Comparison of ENCODE assay signal across 24 cellular contexts in genomic region chr19:7428651-7429113, GRCh38.
A peak's percentile ranks its signal among the peaks of the same experiment; 100 is the strongest.
DNase-seq lines count a peak whose midpoint lies in the region; ATAC-seq and TF ChIP-seq lines count a peak whose summit lies in the region.
"Had no signal": no experiment of that assay in that cellular context is flagged by ENCODE, and none has a peak within 500 bp of the region (broad histone marks: within the 10 kb centered on the region; RNA-seq: fewer than 3 reads in every experiment).

No MANE protein-coding gene starts in this region.

- no peaks in the 10 kb centered on the region for H3K27me3 ChIP-seq in CD4-positive, alpha-beta T cell (ENCODE audit: control insufficient read depth, insufficient read depth, low read length)
- no peaks in the 10 kb centered on the region for H3K27me3 ChIP-seq in CD8-positive, alpha-beta memory T cell (ENCODE audit: insufficient read depth, low read length, poor library complexity, severe bottlenecking)
- H3K27me3 ChIP-seq: dorsolateral prefrontal cortex, sigmoid colon, stomach, upper lobe of left lung had no signal

- H3K4me3 Mint-ChIP-seq in CD4-positive, alpha-beta T cell, result no peak overlapping the region
- H3K4me3 Mint-ChIP-seq in CD8-positive, alpha-beta memory T cell, result peak overlapping the region in 3 of 7 donors; percentile 56 to 69 (median 68)
- H3K4me3 Mint-ChIP-seq in activated naive CD8-positive, alpha-beta T cell treated with anti-CD3 and anti-CD28 coated beads for 36 hours, result no peak overlapping the region
- H3K4me3 Mint-ChIP-seq: nephron; T-helper 1 cell treated with Interleukin-12 subunit alpha and Interleukin-12 subunit beta and Interleukin-4 antibody, amounts not matched to agents 30 μg/mL and 1 μg/mL, for 36 hours had no signal

- CTCF ChIA-PET in CD4-positive, alpha-beta T cell (lab: Charles Lee), result interaction anchor here (1.1 kb wide), 1 partner anchor 62 kb away, joined by 3 read pairs; no protein-coding TSS in a partner anchor
- CTCF ChIA-PET in CD8-positive, alpha-beta memory T cell (lab: Charles Lee), result no interaction called here

- peaks cover 71% of the 10 kb centered on the region for H3K36me3 Mint-ChIP-seq in CD4-positive, alpha-beta T cell (ENCODE audit: low read depth)
- peaks cover 0 to 65% (median 4%) of the 10 kb centered on the region in 3 donors for H3K36me3 Mint-ChIP-seq in CD8-positive, alpha-beta memory T cell
- peaks cover 3% of the 10 kb centered on the region for H3K36me3 Mint-ChIP-seq in activated naive CD8-positive, alpha-beta T cell treated with anti-CD3 and anti-CD28 coated beads for 36 hours

- H3K9me3 Mint-ChIP-seq in CD4-positive, alpha-beta T cell, result no peaks in the 10 kb centered on the region
- H3K9me3 Mint-ChIP-seq in CD8-positive, alpha-beta memory T cell, result no peaks in the 10 kb centered on the region
- no peaks in the 10 kb centered on the region for H3K9me3 Mint-ChIP-seq in activated naive CD8-positive, alpha-beta T cell treated with anti-CD3 and anti-CD28 coated beads for 36 hours
- H3K9me3 Mint-ChIP-seq: nephron; T-helper 1 cell treated with Interleukin-12 subunit alpha and Interleukin-12 subunit beta and Interleukin-4 antibody, amounts not matched to agents 30 μg/mL and 1 μg/mL, for 36 hours had no signal

- H3K27ac ChIP-seq in CD4-positive, alpha-beta T cell (ENCODE audit: low read depth, low read length), result no peak overlapping the region
- H3K27ac ChIP-seq in CD8-positive, alpha-beta memory T cell (ENCODE audit: low read depth, low read length), result no peak overlapping the region
- H3K27ac ChIP-seq: dorsolateral prefrontal cortex, parathyroid adenoma, sigmoid colon, WERI-Rb-1 had no signal

- intact Hi-C loops in CD4-positive, alpha-beta T cell (cut with DNase I, micrococcal nuclease), result no loop called here
- intact Hi-C loops in mucosa of descending colon (cut with DNase I, micrococcal nuclease), result no loop called here

- POLR2A ChIA-PET in CD4-positive, alpha-beta T cell (lab: Charles Lee), result no interaction called here
- POLR2A ChIA-PET in CD8-positive, alpha-beta memory T cell (lab: Charles Lee), result interaction anchor here (0.6 kb wide), 1 partner anchor 539 kb away, joined by 6 read pairs; no protein-coding TSS in a partner anchor

- peaks cover 12% of the 10 kb centered on the region for H3K36me3 ChIP-seq in CD8-positive, alpha-beta memory T cell (ENCODE audit: insufficient read depth, low read length)
- H3K36me3 ChIP-seq in mucosa of descending colon (ENCODE audit: low read depth), result no peaks in the 10 kb centered on the region
- H3K36me3 ChIP-seq: WERI-Rb-1 had no signal

- H3K4me1 Mint-ChIP-seq in CD4-positive, alpha-beta T cell (ENCODE audit: low read depth), result peaks cover 12% of the 10 kb centered on the region
- peaks cover 14 to 35% (median 24%) of the 10 kb centered on the region in 3 donors for H3K4me1 Mint-ChIP-seq in CD8-positive, alpha-beta memory T cell
- H3K4me1 Mint-ChIP-seq in activated naive CD8-positive, alpha-beta T cell treated with anti-CD3 and anti-CD28 coated beads for 36 hours, result peaks cover 24% of the 10 kb centered on the region
- H3K4me1 Mint-ChIP-seq: nephron had no signal

- no peaks in the 10 kb centered on the region for H3K27me3 Mint-ChIP-seq in CD4-positive, alpha-beta T cell
- no peaks in the 10 kb centered on the region for H3K27me3 Mint-ChIP-seq in CD8-positive, alpha-beta memory T cell
- H3K27me3 Mint-ChIP-seq in activated naive CD8-positive, alpha-beta T cell treated with anti-CD3 and anti-CD28 coated beads for 36 hours, result no peaks in the 10 kb centered on the region

- no peak for DNase-seq in CD4-positive, alpha-beta T cell
- DNase-seq in CD8-positive, alpha-beta memory T cell, result no peak
- DNase-seq in activated naive CD8-positive, alpha-beta T cell treated with anti-CD3 and anti-CD28 coated beads for 36 hours, result no peak
- peak; percentile 28 to 69 (median 59) for DNase-seq in mucosa of descending colon
- DNase-seq in effector CD4-positive, alpha-beta T cell, result no peak
- DNase-seq: DND-41, dorsolateral prefrontal cortex, erythroblast, H7, islet precursor cell, mammary epithelial cell, NCI-H187, NCI-H2227 treated with DMSO at 0.1 percent for 48 hours, NCI-H82, PC-3, sigmoid colon, stomach, upper lobe of left lung, WERI-Rb-1 had no signal

- TF ChIP-seq CTCF in CD4-positive, alpha-beta T cell (IDR thresholded peaks at IDR 0.05), result no peak
- no peak for TF ChIP-seq CTCF in mucosa of descending colon (IDR thresholded peaks at IDR 0.05)

- no peaks in the 10 kb centered on the region for H3K4me1 ChIP-seq in CD8-positive, alpha-beta memory T cell (ENCODE audit: insufficient read depth, low read length)
- H3K4me1 ChIP-seq in mucosa of descending colon (ENCODE audit: low read depth), result peaks cover 10% of the 10 kb centered on the region
- H3K4me1 ChIP-seq: parathyroid adenoma, sigmoid colon had no signal

- ATAC-seq in CD4-positive, alpha-beta T cell (ENCODE audit: poor library complexity), result no peak
- peak; percentile 84 for ATAC-seq in mucosa of descending colon
- ATAC-seq in HG02870 (IDR thresholded peaks at IDR 0.05; ENCODE audit: unreplicated experiment), result no peak
- no peak for ATAC-seq in GM19035 (IDR thresholded peaks at IDR 0.05; ENCODE audit: unreplicated experiment)
- ATAC-seq: PC-3 had no signal

- H3K27ac Mint-ChIP-seq in CD4-positive, alpha-beta T cell, result peak overlapping the region; percentile 73
- H3K27ac Mint-ChIP-seq in CD8-positive, alpha-beta memory T cell, result peak overlapping the region in 5 of 8 donors; percentile 7 to 94 (median 84)
- H3K27ac Mint-ChIP-seq in activated naive CD8-positive, alpha-beta T cell treated with anti-CD3 and anti-CD28 coated beads for 36 hours, result peak overlapping the region; percentile 45
- H3K27ac Mint-ChIP-seq: nephron had no signal

- no peaks in the 10 kb centered on the region for H3K9me3 ChIP-seq in CD4-positive, alpha-beta T cell (ENCODE audit: control insufficient read depth, low read length)
- no peaks in the 10 kb centered on the region for H3K9me3 ChIP-seq in CD8-positive, alpha-beta memory T cell (ENCODE audit: low read length)
- no peaks in the 10 kb centered on the region for H3K9me3 ChIP-seq in mucosa of descending colon
- H3K9me3 ChIP-seq: sigmoid colon, stomach, upper lobe of left lung had no signal

- H3K4me3 ChIP-seq in CD8-positive, alpha-beta memory T cell (ENCODE audit: low read length), result no peak overlapping the region
- no peak overlapping the region for H3K4me3 ChIP-seq in mucosa of descending colon
- H3K4me3 ChIP-seq: dorsolateral prefrontal cortex, sigmoid colon, stomach, upper lobe of left lung had no signal

Comparison
In these comparisons a context has a peak if more than half of its experiments do, and no peak if none do; other contexts are left out.
1. DNase-seq: peak in mucosa of descending colon (3 of 3); none in CD4-positive, alpha-beta T cell (0 of 10), CD8-positive, alpha-beta memory T cell (0 of 5), activated naive CD8-positive, alpha-beta T cell treated with anti-CD3 and anti-CD28 coated beads for 36 hours (single experiment) and effector CD4-positive, alpha-beta T cell (single experiment).
2. Peak in every context shown above with its lines, with median percentiles within 50 percentile points of each other: H3K27ac Mint-ChIP-seq.